Comparison of ENCODE assay signal across 16 cellular contexts in the genomic region with DNA sequence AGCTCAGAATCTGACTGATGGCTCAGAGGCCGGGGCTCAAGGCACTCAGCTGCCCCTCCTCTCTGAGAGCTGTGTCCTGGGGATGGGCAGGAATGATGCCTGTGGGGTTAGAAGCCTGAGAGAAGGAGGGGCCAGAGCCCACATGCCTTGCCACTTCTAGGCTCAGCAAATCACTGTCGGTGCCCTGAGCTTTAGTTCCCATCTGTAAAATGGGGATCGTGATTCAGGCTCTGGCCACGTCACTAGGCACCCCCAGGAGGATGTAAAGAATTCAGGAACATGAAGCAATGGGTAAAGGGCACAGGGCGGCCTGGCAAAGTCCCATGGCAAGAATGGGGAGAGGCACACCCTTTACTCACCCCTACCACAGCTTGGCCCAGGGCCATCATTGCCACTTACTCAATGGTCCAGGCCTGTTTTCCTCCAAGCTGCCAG. TPM values are rescaled to one million over a fixed set of nuclear protein-coding genes. Genes with fewer than 3 reads are reported as not detected.
DNase-seq lines count a peak whose midpoint lies in the region; ATAC-seq and TF ChIP-seq lines count a peak whose summit lies in the region.
"Had no signal": no experiment of that assay in that cellular context is flagged by ENCODE, and none has a peak within 500 bp of the region (broad histone marks: within the 10 kb centered on the region; RNA-seq: fewer than 3 reads in every experiment).

No MANE protein-coding gene starts in this region.

- TF ChIP-seq CTCF in Peyer's patch (IDR thresholded peaks at IDR 0.05), result no peak
- no peak for TF ChIP-seq CTCF in esophagus squamous epithelium (IDR thresholded peaks at IDR 0.05)
- TF ChIP-seq CTCF in omental fat pad (IDR thresholded peaks at IDR 0.05), result no peak

- ATAC-seq in omental fat pad (ENCODE audit: low FRiP score) (peak; percentile 44), HG03520 (IDR thresholded peaks at IDR 0.05; ENCODE audit: unreplicated experiment) (no peak)
- ATAC-seq: left lung, WTC11 had no signal

- H3K9me3 ChIP-seq in Peyer's patch (no peaks in the 10 kb centered on the region), esophagus squamous epithelium (no peaks in the 10 kb centered on the region)
- H3K9me3 ChIP-seq: heart right ventricle, left lung, SJSA1 had no signal

- H3K4me1 ChIP-seq in Peyer's patch, result peaks cover 0 to 56% (median 8%) of the 10 kb centered on the region in 4 donors
- H3K4me1 ChIP-seq in esophagus squamous epithelium, result peaks cover 12 to 86% (median 31%) of the 10 kb centered on the region in 3 donors

- H3K36me3 ChIP-seq in Peyer's patch (no peaks in the 10 kb centered on the region), esophagus squamous epithelium (no peaks in the 10 kb centered on the region)
- H3K36me3 ChIP-seq: heart right ventricle, left lung had no signal

- DNase-seq in EL (peak; percentile 60), Peyer's patch (peak in 2 of 3 donors; percentile 79 to 80), esophagus squamous epithelium (lab: John Stamatoyannopoulos, UW) (no peak), omental fat pad (ENCODE audit: low spot score) (peak; percentile 73), NCI-H1436 treated with DMSO at 0.1 percent for 48 hours (lab: John Stamatoyannopoulos, UW) (no peak), RPMI8226 (no peak), DMS153 treated with DMSO at 0.1 percent for 48 hours (lab: John Stamatoyannopoulos, UW; ENCODE audit: unreplicated experiment) (no peak)
- DNase-seq: CD4-positive, CD25-positive, alpha-beta regulatory T cell; NCI-H345; stimulated activated CD4-positive, alpha-beta T cell treated with anti-CD3 and anti-CD28 coated beads, Interleukin-4, amount 100 ng/mL, for 1 hour had no signal

- no peak overlapping the region for H3K4me3 ChIP-seq in Peyer's patch
- no peak overlapping the region for H3K4me3 ChIP-seq in esophagus squamous epithelium
- H3K4me3 ChIP-seq: heart right ventricle, left lung, SJSA1 had no signal

- H3K27ac ChIP-seq in Peyer's patch (peak overlapping the region in 1 of 4 donors; percentile 49), esophagus squamous epithelium (peak overlapping the region in 3 of 4 donors; percentile 0 to 9 (median 7))
- H3K27ac ChIP-seq: parathyroid adenoma, SJSA1 had no signal

- 57 to 60% methylated on average over 3 to 4 of the region's 5 CpGs for WGBS in esophagus squamous epithelium, 2 donors

- intact Hi-C loops in esophagus squamous epithelium (cut with DNase I), result no loop called here

- H3K27me3 ChIP-seq in Peyer's patch, result no peaks in the 10 kb centered on the region
- H3K27me3 ChIP-seq in esophagus squamous epithelium, result peaks cover 0 to 8% (median 0%) of the 10 kb centered on the region in 4 donors
- H3K27me3 ChIP-seq: SJSA1 had no signal

- TF ChIP-seq POLR2A in Peyer's patch (IDR thresholded peaks at IDR 0.05) (no peak), esophagus squamous epithelium (IDR thresholded peaks at IDR 0.05) (no peak)

RNA-seq across cellular contexts. Expression of gene CDC42EP2, which starts 3.5 kb away (rescaled TPM):
- total RNA-seq in Peyer's patch (10 to 100 TPM; 13.2 to 26.9 (median 24.7) TPM), esophagus squamous epithelium (10 to 100 TPM in 1 of 4 donors, 1 to 10 TPM in 2, under 1 TPM in 1; 0.76 to 11.4 (median 5.6) TPM), omental fat pad (100 to 1,000 TPM in 1 of 4 donors, 10 to 100 TPM in 3; 44.0 to 120 (median 68.6) TPM)

RNA-seq across cellular contexts. Expression of gene DPF2, which starts 22.4 kb away (rescaled TPM):
- total RNA-seq in Peyer's patch (10 to 100 TPM; 25.0 to 47.0 (median 39.5) TPM), esophagus squamous epithelium (10 to 100 TPM; 18.7 to 35.3 (median 23.8) TPM), omental fat pad (10 to 100 TPM; 23.3 to 32.9 (median 27.3) TPM)

RNA-seq across cellular contexts. Expression of gene TIGD3, which starts 43.3 kb away (rescaled TPM):
- total RNA-seq in Peyer's patch (10 to 100 TPM in 1 of 4 donors, 1 to 10 TPM in 3; 3.3 to 11.7 (median 7.7) TPM), esophagus squamous epithelium (1 to 10 TPM in 1 of 4 donors, under 1 TPM in 3; 0.13 to 1.3 (median 0.56) TPM), omental fat pad (1 to 10 TPM in 1 of 4 donors, under 1 TPM in 3; 0.36 to 2.0 (median 0.50) TPM)
- total RNA-seq: SJSA1 had no signal

RNA-seq across cellular contexts. Expression of gene POLA2, which starts 49.5 kb away (rescaled TPM):
- 10 to 100 TPM in 2 of 4 donors, 1 to 10 TPM in 2; 6.8 to 25.6 (median 13.1) TPM for total RNA-seq in Peyer's patch
- total RNA-seq in esophagus squamous epithelium, result 10 to 100 TPM in 2 of 4 donors, 1 to 10 TPM in 2; 3.1 to 14.1 (median 10.4) TPM
- total RNA-seq in omental fat pad, result 10 to 100 TPM in 1 of 4 donors, 1 to 10 TPM in 3; 3.5 to 13.7 (median 6.9) TPM

Comparison
In these comparisons a context has a peak if more than half of its experiments do, and no peak if none do; other contexts are left out.
1. DNase-seq: peak in EL (single experiment), Peyer's patch (2 of 3) and omental fat pad (single experiment); none in esophagus squamous epithelium (single experiment), NCI-H1436 treated with DMSO at 0.1 percent for 48 hours (single experiment), RPMI8226 (single experiment) and DMS153 treated with DMSO at 0.1 percent for 48 hours (single experiment).